22 cellular contexts compared by ENCODE assay signal in genomic region chr15:42182328-42182901, GRCh38. TPM values are rescaled to one million over a fixed set of nuclear protein-coding genes. Genes with fewer than 3 reads are reported as not detected.
"Had no signal": no experiment of that assay in that cellular context is flagged by ENCODE, and none has a peak within 500 bp of the region (broad histone marks: within the 10 kb centered on the region; RNA-seq: fewer than 3 reads in every experiment).

No MANE protein-coding gene starts in this region.

- ATAC-seq: activated T-cell treated with anti-CD3 and anti-CD28 coated beads, Interleukin-2, amount 50 U/mL, for 4 hours; natural killer cell had no signal

- DNase-seq: activated B cell treated with CpG ODN at 0.5 μM for 24 hours; activated CD4-positive, alpha-beta T cell treated with anti-CD3 and anti-CD28 coated beads, Interleukin-2, amount 50 U/mL, for 1 hour; activated gamma-delta T cell treated with Interleukin-2 at 50 U/mL for 16 hours; activated T-cell treated with anti-CD3 and anti-CD28 coated beads, Interleukin-2, amount 50 U/mL, for 4 hours; amniotic stem cell; caudate nucleus; colonic mucosa; effector CD4-positive, alpha-beta T cell; esophagus squamous epithelium; left ventricle myocardium inferior; natural killer cell; posterior cingulate gyrus; stimulated activated CD4-positive, alpha-beta T cell treated with anti-CD3 and anti-CD28 coated beads, Interleukin-2, amount 100 ng/mL, for 48 hours; stimulated activated naive CD4-positive, alpha-beta T cell; T-helper 2 cell had no signal

- H3K27ac ChIP-seq: colonic mucosa, esophagus squamous epithelium, hepatocyte, left ventricle myocardium inferior, suprapubic skin had no signal

- H3K4me1 Mint-ChIP-seq: natural killer cell had no signal

- H3K27me3 Mint-ChIP-seq: activated B cell treated with CpG ODN at 0.5 μM for 24 hours, memory B cell had no signal

- H3K4me1 ChIP-seq: colonic mucosa, esophagus squamous epithelium, left ventricle myocardium inferior, suprapubic skin had no signal

- H3K27me3 ChIP-seq: colonic mucosa, esophagus squamous epithelium, hepatocyte, suprapubic skin had no signal

- H3K4me3 Mint-ChIP-seq: activated B cell treated with CpG ODN at 0.5 μM for 24 hours; activated T-cell treated with anti-CD3 and anti-CD28 coated beads, Interleukin-2, amount 50 U/mL, for 4 hours; memory B cell; natural killer cell had no signal

- H3K9me3 ChIP-seq: colonic mucosa, esophagus squamous epithelium, left ventricle myocardium inferior, suprapubic skin had no signal

- H3K9me3 Mint-ChIP-seq: activated B cell treated with CpG ODN at 0.5 μM for 24 hours; activated T-cell treated with anti-CD3 and anti-CD28 coated beads, Interleukin-2, amount 50 U/mL, for 4 hours; memory B cell; natural killer cell had no signal

- H3K27ac Mint-ChIP-seq: activated B cell treated with CpG ODN at 0.5 μM for 24 hours, memory B cell had no signal

- H3K4me3 ChIP-seq: colonic mucosa, esophagus squamous epithelium, hepatocyte, left ventricle myocardium inferior, suprapubic skin had no signal

RNA-seq across cellular contexts. Expression of gene PLA2G4F, which starts 26.0 kb away (rescaled TPM):
- total RNA-seq: activated B cell treated with CpG ODN at 0.5 μM for 24 hours, endothelial cell of umbilical vein, fibroblast of villous mesenchyme, glomerular endothelial cell, natural killer cell, skeletal muscle tissue had no signal
- polyA plus RNA-seq: endothelial cell of umbilical vein had no signal
